15 cellular contexts compared by ENCODE assay signal in genomic region chr16:84379008-84379730, GRCh38. TPM values are rescaled to one million over a fixed set of nuclear protein-coding genes. Genes with fewer than 3 reads are reported as not detected.
"Had no signal": no experiment of that assay in that cellular context is flagged by ENCODE, and none has a peak within 500 bp of the region (broad histone marks: within the 10 kb centered on the region; RNA-seq: fewer than 3 reads in every experiment).

No MANE protein-coding gene starts in this region.

- H3K27ac Mint-ChIP-seq: activated naive CD8-positive, alpha-beta T cell; natural killer cell; T-helper 17 cell had no signal

- H3K9me3 Mint-ChIP-seq: natural killer cell had no signal

- H3K4me3 Mint-ChIP-seq: activated naive CD8-positive, alpha-beta T cell; natural killer cell; T-helper 17 cell had no signal

- H3K4me1 Mint-ChIP-seq: natural killer cell had no signal

- DNase-seq: activated gamma-delta T cell; anterior cingulate cortex; hypothalamus; mammary epithelial cell; natural killer cell; nucleus accumbens; sigmoid colon; stimulated activated CD4-positive, alpha-beta T cell treated with anti-CD3 and anti-CD28 coated beads, Interleukin-12 subunit alpha, Interleukin-12 subunit beta, amount 100 ng/mL, for 4 hours; stimulated activated naive CD4-positive, alpha-beta T cell; T-helper 17 cell had no signal

- ATAC-seq: activated CD4-positive, CD25-positive, alpha-beta regulatory T cell treated with anti-CD3 and anti-CD28 coated beads, Interleukin-2, amount 50 U/mL, for 24 hours; natural killer cell; T-helper 17 cell had no signal

- H3K36me3 Mint-ChIP-seq: activated naive CD8-positive, alpha-beta T cell; natural killer cell had no signal

RNA-seq across cellular contexts. Expression of gene ATP2C2, which starts 10.8 kb away (rescaled TPM):
- total RNA-seq: chondrocyte, fibroblast of villous mesenchyme, natural killer cell, pulmonary artery endothelial cell, T-helper 17 cell had no signal
